In genomic region chr15:84879088-84879780, GRCh38 we compare ENCODE assay signal across 18 cellular contexts. TPM values are rescaled to one million over a fixed set of nuclear protein-coding genes. Genes with fewer than 3 reads are reported as not detected.
DNase-seq lines count a peak whose midpoint lies in the region; ATAC-seq, FAIRE-seq and TF ChIP-seq lines count a peak whose summit lies in the region.
"Had no signal": no experiment of that assay in that cellular context is flagged by ENCODE, and none has a peak within 500 bp of the region (broad histone marks: within the 10 kb centered on the region; RNA-seq: fewer than 3 reads in every experiment).

No MANE protein-coding gene starts in this region.

- in situ Hi-C loops in HepG2 (cut with HindIII; ENCODE audit: extremely low pct_ligation_motif_present, low pct_unique_long_range_greater_than_20kb) (no loop called here), K562 (cut with MboI) (loop anchor here (25.0 kb wide), 1 partner anchor 292 kb away; no protein-coding TSS in a partner anchor)

- H3K4me2 ChIP-seq in HepG2 (ENCODE audit: low read depth, low read length), result no peak overlapping the region
- no peak overlapping the region for H3K4me2 ChIP-seq in K562 (ENCODE audit: insufficient read depth, low read length)
- no peak overlapping the region for H3K4me2 ChIP-seq in neuronal stem cell (ENCODE audit: insufficient read depth, low read length, poor library complexity, severe bottlenecking)

- peak overlapping the region; percentile 44 for H3K14ac ChIP-seq in neuronal stem cell (ENCODE audit: low read length)

- H3K36me3 Mint-ChIP-seq in activated CD4-positive, alpha-beta T cell treated with anti-CD3 and anti-CD28 coated beads for 36 hours (ENCODE audit: low read depth), result no peaks in the 10 kb centered on the region
- H3K36me3 Mint-ChIP-seq: CD4-positive, CD25-positive, alpha-beta regulatory T cell; CD8-positive, alpha-beta memory T cell had no signal

- no peak overlapping the region for H4K8ac ChIP-seq in neuronal stem cell (ENCODE audit: low read depth, low read length)

- no peak overlapping the region for H3K27ac Mint-ChIP-seq in activated CD4-positive, alpha-beta T cell treated with anti-CD3 and anti-CD28 coated beads for 36 hours
- H3K27ac Mint-ChIP-seq: CD4-positive, CD25-positive, alpha-beta regulatory T cell had no signal

- DNase-seq in HepG2 (ENCODE audit: low spot score), result no peak
- DNase-seq in right lobe of liver, result no peak
- DNase-seq in K562 (ENCODE audit: extremely low read depth in 1 of 4, low spot score in 3 of 4), result no peak
- DNase-seq in neuronal stem cell (ENCODE audit: low spot score), result no peak
- no peak for DNase-seq in D721Med (ENCODE audit: insufficient read length, low spot score)
- no peak for DNase-seq in MV-4-11 (lab: John Stamatoyannopoulos, UW)
- DNase-seq in activated CD4-positive, alpha-beta T cell treated with anti-CD3 and anti-CD28 coated beads for 36 hours, result no peak
- DNase-seq: DMS153 had no signal

- H4K20me1 ChIP-seq in HepG2 (ENCODE audit: insufficient read depth, low read length) (no peaks in the 10 kb centered on the region), K562 (replicated peaks; ENCODE audit: control insufficient read depth, insufficient read depth, low read length) (no peaks in the 10 kb centered on the region)

- no peaks in the 10 kb centered on the region for H3K4me1 Mint-ChIP-seq in activated CD4-positive, alpha-beta T cell treated with anti-CD3 and anti-CD28 coated beads for 36 hours
- H3K4me1 Mint-ChIP-seq: CD4-positive, CD25-positive, alpha-beta regulatory T cell; CD8-positive, alpha-beta memory T cell had no signal

- 67% methylated on average over 8 of the region's 11 CpGs for WGBS in HepG2 (ENCODE audit: low lambda C conversion rate)
- 71% methylated on average over 1 of the region's 11 CpGs for WGBS in right lobe of liver (ENCODE audit: insufficient coverage, low coverage, low lambda C conversion rate, missing lambda C conversion rate)
- 29% methylated on average over 11 of the region's 11 CpGs for WGBS in K562 (ENCODE audit: insufficient coverage, low coverage, missing lambda C conversion rate)
- no CpG with 5 or more reads among the region's 11 CpGs for WGBS in neuronal stem cell (ENCODE audit: extremely low coverage in 2 of 2, insufficient read length in 2 of 2, insufficient replicate concordance in 1 of 2), 2 donors

- H3K9me3 Mint-ChIP-seq in activated CD4-positive, alpha-beta T cell treated with anti-CD3 and anti-CD28 coated beads for 36 hours (ENCODE audit: low read depth), result no peaks in the 10 kb centered on the region
- H3K9me3 Mint-ChIP-seq: CD4-positive, CD25-positive, alpha-beta regulatory T cell; CD8-positive, alpha-beta memory T cell had no signal

- H3K79me1 ChIP-seq in neuronal stem cell (ENCODE audit: low read depth, low read length), result no peaks in the 10 kb centered on the region

- no peak for ATAC-seq in HepG2
- ATAC-seq in right lobe of liver, result no peak
- no peak for ATAC-seq in K562
- no peak for ATAC-seq in activated CD4-positive, alpha-beta T cell treated with anti-CD3 and anti-CD28 coated beads for 36 hours

- H3K4me1 ChIP-seq in HepG2 (ENCODE audit: insufficient read depth, low read length) (peaks cover 57% of the 10 kb centered on the region), right lobe of liver (peaks cover 0 to 23% (median 6%) of the 10 kb centered on the region in 4 donors), K562 (replicated peaks in 1 of 2; ENCODE audit: control insufficient read depth in 2 of 2, insufficient read depth in 2 of 2, low read length in 2 of 2) (no peaks in the 10 kb centered on the region; a peak in 2 of 5 replicates), neuronal stem cell (ENCODE audit: control insufficient read depth in 2 of 2, insufficient read depth in 1 of 2, low read depth in 1 of 2, low read length in 2 of 2) (peaks cover 2 to 3% of the 10 kb centered on the region in 2 donors)
- H3K4me1 ChIP-seq: HAP-1 had no signal

- intact Hi-C loops in HepG2 (cut with micrococcal nuclease; ENCODE audit: unreplicated experiment), result loop anchor here (10.0 kb wide), 1 partner anchor 54 kb away; no protein-coding TSS in a partner anchor
- intact Hi-C loops in right lobe of liver (cut with DNase I), result loop anchor here in 1 of 2 donors (5.0 kb wide), 1 partner anchor 277 kb away; the partner anchor contains the start of gene ZSCAN2
- intact Hi-C loops in K562 (cut with micrococcal nuclease), result loop anchor here (2.0 to 5.0 kb wide), 2 partner anchors 48 to 290 kb away; no protein-coding TSS in a partner anchor
- intact Hi-C loops in activated CD4-positive, alpha-beta T cell treated with anti-CD3 and anti-CD28 coated beads for 36 hours (cut with DNase I, micrococcal nuclease), result loop anchor here (2.0 kb wide), 2 partner anchors 50 to 52 kb away; no protein-coding TSS in a partner anchor

- H2AFZ ChIP-seq in HepG2 (ENCODE audit: low read length), result no peak overlapping the region
- no peak overlapping the region for H2AFZ ChIP-seq in K562 (ENCODE audit: low read depth, low read length)
- no peak overlapping the region for H2AFZ ChIP-seq in neuronal stem cell (ENCODE audit: low read length)

- H3K36me3 ChIP-seq in HepG2 (replicated peaks in 1 of 2; ENCODE audit: control insufficient read depth in 1 of 2, insufficient read depth in 2 of 2, low read length in 2 of 2) (no peaks in the 10 kb centered on the region), right lobe of liver (no peaks in the 10 kb centered on the region), K562 (ENCODE audit: control insufficient read depth, insufficient read depth, low read length) (no peaks in the 10 kb centered on the region), neuronal stem cell (replicated peaks in 1 of 2; ENCODE audit: control insufficient read depth in 2 of 2, insufficient read depth in 2 of 2, low read length in 2 of 2) (no peaks in the 10 kb centered on the region)
- H3K36me3 ChIP-seq: BE2C, HAP-1 had no signal

- no peak overlapping the region for H3K4ac ChIP-seq in neuronal stem cell (ENCODE audit: low read length)

- H2BK12ac ChIP-seq in neuronal stem cell (ENCODE audit: low read length), result no peak overlapping the region

- H2BK15ac ChIP-seq in neuronal stem cell (ENCODE audit: low read length), result no peak overlapping the region

- H3K9me3 ChIP-seq in HepG2 (ENCODE audit: low read length), result no peaks in the 10 kb centered on the region
- H3K9me3 ChIP-seq in right lobe of liver, result no peaks in the 10 kb centered on the region
- no peaks in the 10 kb centered on the region for H3K9me3 ChIP-seq in K562 (replicated peaks; ENCODE audit: control insufficient read depth, insufficient read depth, low read depth, low read length)
- no peaks in the 10 kb centered on the region for H3K9me3 ChIP-seq in neuronal stem cell (replicated peaks in 1 of 2; ENCODE audit: control insufficient read depth in 2 of 2, insufficient read depth in 1 of 2, low read depth in 1 of 2, low read length in 2 of 2)
- H3K9me3 ChIP-seq: BE2C, Caco-2, HAP-1 had no signal

- no peak overlapping the region for H4K91ac ChIP-seq in neuronal stem cell (ENCODE audit: low read depth, low read length, poor library complexity)

- H3K9ac ChIP-seq in HepG2 (ENCODE audit: insufficient read depth, low read depth, low read length) (no peak overlapping the region), K562 (ENCODE audit: insufficient read depth in 1 of 2, low read depth in 2 of 2, low read length in 2 of 2) (peak overlapping the region in 1 of 2 experiments; percentile 50; a peak in 1 of 4 replicates), neuronal stem cell (ENCODE audit: low read depth, low read length, poor library complexity) (no peak overlapping the region)
- H3K9ac ChIP-seq: GM23248 had no signal

- H3K4me3 Mint-ChIP-seq in activated CD4-positive, alpha-beta T cell treated with anti-CD3 and anti-CD28 coated beads for 36 hours, result no peak overlapping the region
- H3K4me3 Mint-ChIP-seq: CD4-positive, CD25-positive, alpha-beta regulatory T cell; CD8-positive, alpha-beta memory T cell had no signal

- TF ChIP-seq POLR2A in HepG2 (IDR thresholded peaks at IDR 0.05; ENCODE audit: insufficient read depth in 1 of 2, low read depth in 2 of 2, low read length in 2 of 2), result no peak
- no peak for TF ChIP-seq POLR2A in right lobe of liver (IDR thresholded peaks at IDR 0.05)
- no peak for TF ChIP-seq POLR2A in K562 (conservative IDR thresholded peaks at IDR 0.05)

- H3K27ac ChIP-seq in HepG2 (ENCODE audit: extremely low read length, insufficient read depth, low read length) (no peak overlapping the region), right lobe of liver (no peak overlapping the region), K562 (ENCODE audit: extremely low read depth, low read depth, low read length) (no peak overlapping the region), neuronal stem cell (replicated peaks; ENCODE audit: low read length) (no peak overlapping the region)
- H3K27ac ChIP-seq: GM23248 had no signal

- TF ChIP-seq EP300 in HepG2 (IDR thresholded peaks at IDR 0.05; ENCODE audit: low read depth in 2 of 2, low read length in 2 of 2) (no peak), HepG2 (CRISPR knock-in tag; IDR thresholded peaks at IDR 0.05; ENCODE audit: borderline replicate concordance) (no peak), K562 (IDR thresholded peaks at IDR 0.05; ENCODE audit: low read length) (no peak)

- FAIRE-seq in HepG2 (lab: Jason Lieb, UNC) (no peak), K562 (lab: Jason Lieb, UNC) (no peak), D721Med (lab: Jason Lieb, UNC) (no peak)
- FAIRE-seq: A204.1, GM12892, GM18507 had no signal

- H3K23ac ChIP-seq in neuronal stem cell (ENCODE audit: low read depth, low read length, poor library complexity), result no peak overlapping the region

- no peak overlapping the region for H3K4me3 ChIP-seq in HepG2 (replicated peaks in 1 of 3; ENCODE audit: insufficient read depth in 1 of 3, low read depth in 2 of 3, low read length in 3 of 3)
- no peak overlapping the region for H3K4me3 ChIP-seq in right lobe of liver
- no peak overlapping the region for H3K4me3 ChIP-seq in K562
- no peak overlapping the region for H3K4me3 ChIP-seq in neuronal stem cell (ENCODE audit: low read length in 2 of 2)
- H3K4me3 ChIP-seq: GM23248, HAP-1 had no signal

- H3K27me3 ChIP-seq in HepG2 (ENCODE audit: control insufficient read depth in 1 of 2, insufficient read depth in 2 of 2, low read length in 2 of 2) (peaks cover 0 to 11% of the 10 kb centered on the region in 2 experiments; a peak in 1 of 5 replicates), right lobe of liver (no peaks in the 10 kb centered on the region), K562 (ENCODE audit: control insufficient read depth in 2 of 2, insufficient read depth in 2 of 2, low read length in 2 of 2) (peaks cover 0 to 20% of the 10 kb centered on the region in 2 experiments; a peak in 2 of 5 replicates), neuronal stem cell (ENCODE audit: control insufficient read depth in 3 of 3, insufficient read depth in 3 of 3, low read depth in 1 of 3, low read length in 3 of 3) (peaks cover 0 to under 1% (median 0%) of the 10 kb centered on the region in 3 experiments)
- H3K27me3 ChIP-seq: BE2C had no signal

- BruUV-seq in HepG2 (replicated peaks; lab: Mats Ljungman, UMichigan), result no TSS peak
- BruUV-seq in K562 (replicated peaks; lab: Mats Ljungman, UMichigan), result no TSS peak

- no peak overlapping the region for H2BK120ac ChIP-seq in neuronal stem cell (ENCODE audit: low read depth, low read length)

- H2AK5ac ChIP-seq in neuronal stem cell (ENCODE audit: low read depth, low read length), result peak overlapping the region; percentile 45

- CTCF ChIA-PET in HepG2 (lab: Yijun Ruan, JAX; ENCODE audit: low intra/inter-chr PET ratio, low total read pairs), result interaction anchor here (1.0 kb wide), 1 partner anchor 34 kb away, joined by 3 read pairs; no protein-coding TSS in a partner anchor
- CTCF ChIA-PET in K562 (lab: Yijun Ruan, JAX; ENCODE audit: low intra/inter-chr PET ratio), result interaction anchor here (0.7 to 1.0 kb wide), 2 partner anchors 49 to 281 kb away, joined by 3 to 4 read pairs; no protein-coding TSS in a partner anchor
- CTCF ChIA-PET in activated CD4-positive, alpha-beta T cell treated with anti-CD3 and anti-CD28 coated beads for 36 hours (lab: Charles Lee), result interaction anchor here (0.7 to 2.0 kb wide), 7 partner anchors 8 to 280 kb away, joined by 3 to 12 read pairs (median 3); partner anchors contain the start of gene ZSCAN2

- POLR2A ChIA-PET in HepG2 (lab: Yijun Ruan, JAX), result no interaction called here
- POLR2A ChIA-PET in K562 (lab: Yijun Ruan, JAX), result interaction anchor here (0.6 to 1.2 kb wide), 4 partner anchors 9 to 308 kb away, joined by 3 to 5 read pairs (median 3); no protein-coding TSS in a partner anchor
- POLR2A ChIA-PET in activated CD4-positive, alpha-beta T cell treated with anti-CD3 and anti-CD28 coated beads for 36 hours (lab: Charles Lee), result no interaction called here

- H3K79me2 ChIP-seq in HepG2 (ENCODE audit: insufficient read depth, low read length) (no peaks in the 10 kb centered on the region), K562 (ENCODE audit: control insufficient read depth, insufficient read depth, low read length) (no peaks in the 10 kb centered on the region)

- no peak for TF ChIP-seq CTCF in HepG2 (CRISPR knock-in tag; IDR thresholded peaks at IDR 0.05)
- no peak for TF ChIP-seq CTCF in right lobe of liver (IDR thresholded peaks at IDR 0.05)
- no peak for TF ChIP-seq CTCF in K562 (IDR thresholded peaks at IDR 0.05 in 2 of 3, conservative IDR thresholded peaks at IDR 0.05 in 1 of 3; ENCODE audit: insufficient read depth in 2 of 3, low read depth in 1 of 3, low read length in 3 of 3)
- no peak for TF ChIP-seq CTCF in D721Med (IDR thresholded peaks at IDR 0.05; ENCODE audit: insufficient read depth, missing control alignments)

- H2BK5ac ChIP-seq in neuronal stem cell (ENCODE audit: low read length), result no peak overlapping the region

- no peaks in the 10 kb centered on the region for H3K9me1 ChIP-seq in K562 (ENCODE audit: control insufficient read depth, insufficient read depth, low read length)

- no peaks in the 10 kb centered on the region for H3K27me3 Mint-ChIP-seq in activated CD4-positive, alpha-beta T cell treated with anti-CD3 and anti-CD28 coated beads for 36 hours

- TF ChIP-seq RAD21 in HepG2 (CRISPR knock-in tag; IDR thresholded peaks at IDR 0.05) (no peak), K562 (CRISPR knock-in tag; conservative IDR thresholded peaks at IDR 0.05 in 1 of 2, IDR thresholded peaks at IDR 0.05 in 1 of 2) (no peak)

- H3K18ac ChIP-seq in neuronal stem cell (ENCODE audit: low read length), result no peak overlapping the region

RNA-seq across cellular contexts. Expression of gene SLC28A1, which starts 5.2 kb away (rescaled TPM):
- total RNA-seq in HepG2 (2016; rRNA removed; fragmentation: Illumina TruSeq; extraction: Trizol) (0.31 and 0.39 TPM in 2 replicates), right lobe of liver (10 to 100 TPM; 33.2 to 75.4 (median 49.9) TPM), K562 (2014; rRNA removed) (not detected in 2 replicates), K562 (2014; rRNA removed; fragmentation: Illumina TruSeq; extraction: Trizol) (not detected in 2 replicates), K562 (2015; rRNA removed; fragmentation: Illumina TruSeq; extraction: Trizol) (not detected in 2 replicates), K562 (2021) (not detected in 2 replicates)
- total RNA-seq in HepG2 (2016; cell fraction: cytosol; rRNA removed; fragmentation: Illumina TruSeq; extraction: Trizol; ENCODE audit: low read depth), result not detected in 2 replicates
- 0.21 and 0.43 TPM in 2 replicates for total RNA-seq in HepG2 (2016; cell fraction: insoluble cytoplasmic fraction; rRNA removed; fragmentation: Illumina TruSeq; extraction: Trizol)
- 0.14 and 0.15 TPM in 2 replicates for total RNA-seq in HepG2 (2016; cell fraction: membrane; rRNA removed; fragmentation: Illumina TruSeq; extraction: Trizol)
- total RNA-seq in HepG2 (2016; cell fraction: nucleus; rRNA removed; fragmentation: Illumina TruSeq; extraction: Trizol), result 0.28 and 0.59 TPM in 2 replicates
- polyA plus RNA-seq in HepG2 (2011; rRNA removed) (5.8 and 8.6 TPM in 2 replicates), K562 (2011; rRNA removed) (not detected in 2 replicates), K562 (2014; fragmentation: Illumina TruSeq; extraction: Trizol) (not detected in 2 replicates), K562 (2014; fragmentation: Nextera tagmentation; extraction: Ambion mirVana) (under 1 TPM in 1 of 2 experiments, not detected in 1; 0.04 TPM), K562 (2014; rRNA removed) (not detected in 2 replicates)
- polyA plus RNA-seq in HepG2 (2011; cell fraction: cytosol; rRNA removed), result 3.5 and 4.1 TPM in 2 replicates
- 15.9 and 18.6 TPM in 2 replicates for polyA plus RNA-seq in HepG2 (2011; cell fraction: nucleus; rRNA removed)
- 4.6 and 13.0 TPM in 2 replicates for polyA plus RNA-seq in HepG2 (2012)
- polyA plus RNA-seq in HepG2 (2016; cell fraction: cytosol; fragmentation: Illumina TruSeq; extraction: Trizol; ENCODE audit: low read depth), result 0.06 TPM in 1 of 2 replicates, not detected in the other
- 0.19 and 0.36 TPM in 2 replicates for polyA plus RNA-seq in HepG2 (2016; cell fraction: insoluble cytoplasmic fraction; fragmentation: Illumina TruSeq; extraction: Trizol; ENCODE audit: low read depth)
- 0.09 and 0.14 TPM in 2 replicates for polyA plus RNA-seq in HepG2 (2016; cell fraction: membrane; fragmentation: Illumina TruSeq; extraction: Trizol; ENCODE audit: low read depth)
- polyA plus RNA-seq in HepG2 (2016; cell fraction: nucleus; fragmentation: Illumina TruSeq; extraction: Trizol; ENCODE audit: insufficient read depth, low read depth), result 0.67 and 1.0 TPM in 2 replicates
- polyA minus RNA-seq in HepG2 (2011; rRNA and poly(A)+ RNA removed; ENCODE audit: low replicate concordance), result 15.2 TPM in 1 of 2 replicates, not detected in the other
- polyA minus RNA-seq in HepG2 (2011; cell fraction: cytosol; rRNA and poly(A)+ RNA removed), result 2.1 and 2.8 TPM in 2 replicates
- polyA minus RNA-seq in HepG2 (2011; cell fraction: nucleus; rRNA and poly(A)+ RNA removed), result 8.0 and 10.1 TPM in 2 replicates
- total RNA-seq in K562 (2011; cell fraction: chromatin; rRNA removed; ENCODE audit: low replicate concordance), result 0.14 TPM in 1 of 2 replicates, not detected in the other
- 0.26 TPM in 1 of 2 replicates, not detected in the other for total RNA-seq in K562 (2011; cell fraction: nucleolus; rRNA removed)
- total RNA-seq in K562 (2011; cell fraction: nucleoplasm; rRNA removed), result 0.15 TPM in 1 of 2 replicates, not detected in the other
- 0.06 TPM in 1 of 2 replicates, not detected in the other for polyA plus RNA-seq in K562 (2011; cell fraction: cytosol; rRNA removed)
- 0.06 TPM in 1 of 2 replicates, not detected in the other for polyA plus RNA-seq in K562 (2011; cell fraction: nucleus; rRNA removed)
- polyA plus RNA-seq in K562 (2012), result not detected in 2 replicates
- not detected in 2 replicates for polyA minus RNA-seq in K562 (2011; rRNA and poly(A)+ RNA removed)
- not detected in 2 replicates for polyA minus RNA-seq in K562 (2011; cell fraction: cytosol; rRNA and poly(A)+ RNA removed)
- not detected in 2 replicates for polyA minus RNA-seq in K562 (2011; cell fraction: nucleus; rRNA and poly(A)+ RNA removed)
- not detected for polyA plus RNA-seq in neuronal stem cell (2013, experiment 1 of 2)
- not detected for polyA plus RNA-seq in neuronal stem cell (2013, experiment 2 of 2)
- total RNA-seq in activated CD4-positive, alpha-beta T cell treated with anti-CD3 and anti-CD28 coated beads for 36 hours, result not detected
- total RNA-seq: Caco-2; CD4-positive, CD25-positive, alpha-beta regulatory T cell; CD8-positive, alpha-beta memory T cell; Daoy; GM23248 had no signal
- polyA plus RNA-seq: CD4-positive, CD25-positive, alpha-beta regulatory T cell; CD8-positive, alpha-beta memory T cell; GM23248 had no signal

Comparison
In these comparisons a context has a peak if more than half of its experiments do, and no peak if none do; other contexts are left out.
1. RNA of gene SLC28A1, which starts 5.2 kb away (total RNA-seq): 33.2 to 75.4 TPM in right lobe of liver; 0.14 to 0.59 TPM in HepG2, not detected in activated CD4-positive, alpha-beta T cell treated with anti-CD3 and anti-CD28 coated beads for 36 hours and 0.14 to 0.26 TPM in K562; every median in the first group is over 10 times any median in the second.
2. Of the 241 proteins assayed by ChIP-seq in both HepG2 and K562: peak only in HepG2: none; only in K562: NFIC; in both: none; in neither: 240.